Comparison of ENCODE assay signal across 32 cellular contexts in the genomic region with DNA sequence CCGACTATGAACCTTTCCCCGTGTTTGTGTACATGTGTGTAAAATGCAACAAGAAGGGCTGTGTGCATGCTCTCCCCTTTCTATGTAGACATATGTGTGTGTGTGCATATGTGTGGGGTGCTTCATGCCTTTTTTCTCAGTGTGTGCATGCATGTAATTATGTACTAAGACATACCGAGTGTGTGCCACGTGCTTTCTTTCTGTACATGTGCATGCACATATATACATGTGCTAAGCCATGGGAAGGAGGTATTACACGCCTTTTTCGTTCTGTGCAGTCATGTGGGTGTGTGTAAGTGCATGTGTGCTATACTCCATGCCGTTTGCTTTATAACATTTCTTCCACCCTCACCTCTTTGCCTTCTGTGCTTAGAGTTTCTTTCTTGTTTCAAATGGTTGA.
"Had no signal": no experiment of that assay in that cellular context is flagged by ENCODE, and none has a peak within 500 bp of the region (broad histone marks: within the 10 kb centered on the region; RNA-seq: fewer than 3 reads in every experiment).

No MANE protein-coding gene starts in this region.

- H3K9me3 Mint-ChIP-seq: activated B cell treated with CpG ODN at 0.5 μM for 24 hours; activated CD8-positive, alpha-beta T cell treated with anti-CD3 and anti-CD28 coated beads for 36 hours; activated naive CD8-positive, alpha-beta T cell treated with anti-CD3 and anti-CD28 coated beads, Interleukin-2, amount 10 ng/mL, durations not matched to agents 7 days and 5 days; central memory CD8-positive, alpha-beta T cell; dendritic cell treated with granulocyte-macrophage colony-stimulating factor and Interleukin-4, amounts not matched to agents 40 ng/mL and 50 ng/mL, for 4 days; endodermal cell; T-helper 2 cell treated with Interferon-gamma antibody and Interleukin-4, amounts not matched to agents 5 μg/mL and 100 μg/mL, for 36 hours had no signal

- H3K27me3 Mint-ChIP-seq: activated B cell treated with CpG ODN at 0.5 μM for 24 hours; activated CD8-positive, alpha-beta T cell treated with anti-CD3 and anti-CD28 coated beads for 36 hours; activated naive CD4-positive, alpha-beta T cell treated with anti-CD3 and anti-CD28 coated beads, Interleukin-2, amount 10 ng/mL, durations not matched to agents 7 days and 5 days; activated naive CD8-positive, alpha-beta T cell treated with anti-CD3 and anti-CD28 coated beads, Interleukin-2, amount 10 ng/mL, durations not matched to agents 7 days and 5 days; central memory CD8-positive, alpha-beta T cell; dendritic cell treated with granulocyte-macrophage colony-stimulating factor and Interleukin-4, amounts not matched to agents 40 ng/mL and 50 ng/mL, for 4 days; T-helper 17 cell had no signal

- H3K9me3 ChIP-seq: ascending aorta, gastrocnemius medialis, heart right ventricle had no signal

- ATAC-seq: activated CD4-positive, CD25-positive, alpha-beta regulatory T cell treated with anti-CD3 and anti-CD28 coated beads, Interleukin-2, amount 50 U/mL, for 24 hours; activated CD8-positive, alpha-beta T cell treated with anti-CD3 and anti-CD28 coated beads for 36 hours; activated naive CD4-positive, alpha-beta T cell treated with anti-CD3 and anti-CD28 coated beads, Interleukin-2, amount 50 U/mL, for 72 hours; esophagus mucosa; foreskin keratinocyte; gastrocnemius medialis; heart right ventricle; T-helper 17 cell had no signal

- H3K4me1 Mint-ChIP-seq: activated B cell treated with CpG ODN at 0.5 μM for 24 hours; activated naive CD4-positive, alpha-beta T cell treated with anti-CD3 and anti-CD28 coated beads, Interleukin-2, amount 10 ng/mL, durations not matched to agents 7 days and 5 days; activated naive CD8-positive, alpha-beta T cell treated with anti-CD3 and anti-CD28 coated beads, Interleukin-2, amount 10 ng/mL, durations not matched to agents 7 days and 5 days; central memory CD8-positive, alpha-beta T cell; T-helper 17 cell had no signal

- H3K4me1 ChIP-seq: foreskin keratinocyte had no signal

- H3K4me3 ChIP-seq: ascending aorta, coronary artery, dorsolateral prefrontal cortex, gastrocnemius medialis, heart right ventricle had no signal

- H3K4me3 Mint-ChIP-seq: activated B cell treated with CpG ODN at 0.5 μM for 24 hours; activated CD8-positive, alpha-beta T cell treated with anti-CD3 and anti-CD28 coated beads for 36 hours; activated naive CD4-positive, alpha-beta T cell treated with anti-CD3 and anti-CD28 coated beads, Interleukin-2, amount 10 ng/mL, durations not matched to agents 7 days and 5 days; activated naive CD8-positive, alpha-beta T cell treated with anti-CD3 and anti-CD28 coated beads, Interleukin-2, amount 10 ng/mL, durations not matched to agents 7 days and 5 days; central memory CD8-positive, alpha-beta T cell; dendritic cell treated with granulocyte-macrophage colony-stimulating factor and Interleukin-4, amounts not matched to agents 40 ng/mL and 50 ng/mL, for 4 days; endodermal cell; T-helper 17 cell; T-helper 2 cell treated with Interferon-gamma antibody and Interleukin-4, amounts not matched to agents 5 μg/mL and 100 μg/mL, for 36 hours had no signal

- H3K27ac Mint-ChIP-seq: activated B cell treated with CpG ODN at 0.5 μM for 24 hours; activated CD8-positive, alpha-beta T cell treated with anti-CD3 and anti-CD28 coated beads for 36 hours; activated naive CD4-positive, alpha-beta T cell treated with anti-CD3 and anti-CD28 coated beads, Interleukin-2, amount 10 ng/mL, durations not matched to agents 7 days and 5 days; activated naive CD4-positive, alpha-beta T cell treated with anti-CD3 and anti-CD28 coated beads, Interleukin-2, amount 50 U/mL, for 72 hours; activated naive CD8-positive, alpha-beta T cell treated with anti-CD3 and anti-CD28 coated beads, Interleukin-2, amount 10 ng/mL, durations not matched to agents 7 days and 5 days; dendritic cell treated with granulocyte-macrophage colony-stimulating factor and Interleukin-4, amounts not matched to agents 40 ng/mL and 50 ng/mL, for 4 days; endodermal cell; T-helper 17 cell; T-helper 2 cell treated with Interferon-gamma antibody and Interleukin-4, amounts not matched to agents 5 μg/mL and 100 μg/mL, for 36 hours had no signal

- H3K27ac ChIP-seq: ascending aorta, brain microvascular endothelial cell, coronary artery, dorsolateral prefrontal cortex, foreskin keratinocyte, WERI-Rb-1 had no signal

- H3K36me3 Mint-ChIP-seq: activated naive CD4-positive, alpha-beta T cell treated with anti-CD3 and anti-CD28 coated beads, Interleukin-2, amount 10 ng/mL, durations not matched to agents 7 days and 5 days; activated naive CD8-positive, alpha-beta T cell treated with anti-CD3 and anti-CD28 coated beads, Interleukin-2, amount 10 ng/mL, durations not matched to agents 7 days and 5 days had no signal

- H3K27me3 ChIP-seq: ascending aorta, brain microvascular endothelial cell, foreskin keratinocyte, gastrocnemius medialis, heart right ventricle had no signal

- DNase-seq: activated B cell treated with CpG ODN at 0.5 μM for 24 hours; activated CD4-positive, alpha-beta T cell treated with anti-CD3 and anti-CD28 coated beads for 48 hours; activated CD4-positive, alpha-beta T cell treated with anti-CD3 and anti-CD28 coated beads, Interleukin-2, amount 50 U/mL, for 1 hour; activated CD4-positive, alpha-beta T cell treated with anti-CD3 and anti-CD28 coated beads, Interleukin-2, amount 50 U/mL, for 48 hours; activated CD8-positive, alpha-beta memory T cell treated with anti-CD3 and anti-CD28 coated beads for 24 hours; activated CD8-positive, alpha-beta memory T cell treated with anti-CD3 and anti-CD28 coated beads, Interleukin-2, amount 50 U/mL, for 4 hours; activated CD8-positive, alpha-beta T cell treated with anti-CD3 and anti-CD28 coated beads for 36 hours; activated gamma-delta T cell; activated naive CD4-positive, alpha-beta T cell; activated naive CD4-positive, alpha-beta T cell treated with anti-CD3 and anti-CD28 coated beads, Interleukin-2, amount 10 ng/mL, durations not matched to agents 7 days and 5 days; activated naive CD8-positive, alpha-beta T cell treated with anti-CD3 and anti-CD28 coated beads, Interleukin-2, amount 10 ng/mL, durations not matched to agents 7 days and 5 days; activated T-cell treated with anti-CD3 and anti-CD28 coated beads, Interleukin-2, amount 50 U/mL, for 1 hour; activated T-cell treated with anti-CD3 and anti-CD28 coated beads, Interleukin-2, amount 50 U/mL, for 48 hours; brain microvascular endothelial cell; dorsolateral prefrontal cortex; effector memory CD4-positive, alpha-beta T cell; endodermal cell; foreskin keratinocyte; gastrocnemius medialis; heart right ventricle; T-helper 1 cell; T-helper 17 cell; T1000; WERI-Rb-1 had no signal

- H3K36me3 ChIP-seq: ascending aorta, brain microvascular endothelial cell, gastrocnemius medialis, heart right ventricle, WERI-Rb-1 had no signal
